Comparison of ENCODE assay signal across 9 cellular contexts in genomic region chr15:85298366-85298765, GRCh38.
"Had no signal": no experiment of that assay in that cellular context is flagged by ENCODE, and none has a peak within 500 bp of the region (broad histone marks: within the 10 kb centered on the region; RNA-seq: fewer than 3 reads in every experiment).

No MANE protein-coding gene starts in this region.

- H2AFZ ChIP-seq: GM23248 had no signal

- DNase-seq: GM23248, GOT3, H7, IMR-90, KG1 had no signal

- H3K36me3 ChIP-seq: HAP-1 had no signal

- H3K9ac ChIP-seq: GM23248 had no signal

- H3K9me3 ChIP-seq: HAP-1 had no signal

- FAIRE-seq: K562 had no signal

- H3K4me3 ChIP-seq: GM23248, HAP-1, K562 had no signal

- ATAC-seq: HCT116, K562 had no signal

- H3K27ac ChIP-seq: GM23248, HL-60 had no signal
